Comparison of ENCODE assay signal across 20 cellular contexts in genomic region chr7:78306631-78307030, GRCh38.
DNase-seq lines count a peak whose midpoint lies in the region; ATAC-seq, FAIRE-seq and TF ChIP-seq lines count a peak whose summit lies in the region.
"Had no signal": no experiment of that assay in that cellular context is flagged by ENCODE, and none has a peak within 500 bp of the region (broad histone marks: within the 10 kb centered on the region; RNA-seq: fewer than 3 reads in every experiment).

No MANE protein-coding gene starts in this region.

- no peaks in the 10 kb centered on the region for H3K4me1 ChIP-seq in A549
- no peaks in the 10 kb centered on the region for H3K4me1 ChIP-seq in IMR-90 (ENCODE audit: control insufficient read depth, insufficient read depth, low read length)
- H3K4me1 ChIP-seq in K562 (replicated peaks in 1 of 2; ENCODE audit: control insufficient read depth in 2 of 2, insufficient read depth in 2 of 2, low read length in 2 of 2), result no peaks in the 10 kb centered on the region
- H3K4me1 ChIP-seq: BLaER1 treated with 17β-estradiol and CSF1 and Interleukin-3, amounts not matched to agents 10 nM and 100 nM; Caco-2 had no signal

- no peak for TF ChIP-seq POLR2A in A549 (IDR thresholded peaks at IDR 0.05; ENCODE audit: low read length)
- TF ChIP-seq POLR2A in IMR-90 (IDR thresholded peaks at IDR 0.05; ENCODE audit: low read depth, low read length), result no peak
- no peak for TF ChIP-seq POLR2A in K562 (conservative IDR thresholded peaks at IDR 0.05)

- WGBS in A549 (ENCODE audit: missing lambda C conversion rate), result 54% methylated on average over 1 of the region's 1 CpG
- WGBS in IMR-90 (ENCODE audit: extremely low coverage in 2 of 2, insufficient read length in 1 of 2), 2 experiments, result no CpG with 5 or more reads among the region's 1 CpG
- 0% methylated on average over 1 of the region's 1 CpG for WGBS in K562 (ENCODE audit: insufficient coverage, low coverage, missing lambda C conversion rate)

- H3K4ac ChIP-seq in IMR-90 (ENCODE audit: low read depth, low read length), result no peak overlapping the region

- H4K5ac ChIP-seq in IMR-90 (ENCODE audit: low read depth, low read length), result no peak overlapping the region

- H2AK9ac ChIP-seq in IMR-90 (replicated peaks; ENCODE audit: low read depth, low read length, poor library complexity), result no peak overlapping the region

- CTCF ChIA-PET in A549 (lab: Yijun Ruan, JAX), result no interaction called here
- CTCF ChIA-PET in IMR-90 (lab: Yijun Ruan, JAX), result interaction anchor here (0.6 kb wide), 1 partner anchor 11 kb away, joined by 3 read pairs; no protein-coding TSS in a partner anchor
- CTCF ChIA-PET in K562 (lab: Yijun Ruan, JAX; ENCODE audit: low intra/inter-chr PET ratio), result no interaction called here

- H2BK15ac ChIP-seq in IMR-90 (ENCODE audit: low read depth, low read length), result no peak overlapping the region

- ATAC-seq in A549 (no peak), IMR-90 (ENCODE audit: low read depth) (no peak), K562 (no peak)
- ATAC-seq: CD8-positive, alpha-beta T cell had no signal

- H3K4me3 ChIP-seq in A549 (no peak overlapping the region), IMR-90 (ENCODE audit: insufficient read depth, low read depth, low read length) (no peak overlapping the region), K562 (no peak overlapping the region)
- H3K4me3 ChIP-seq: BLaER1 treated with 17β-estradiol and CSF1 and Interleukin-3, amounts not matched to agents 10 nM and 100 nM had no signal

- no TSS peak for BruUV-seq in IMR-90 (replicated peaks; lab: Mats Ljungman, UMichigan)
- no TSS peak for BruUV-seq in K562 (replicated peaks; lab: Mats Ljungman, UMichigan)

- H3K27me3 ChIP-seq in IMR-90 (ENCODE audit: control insufficient read depth, insufficient read depth, low read length), result no peaks in the 10 kb centered on the region
- no peaks in the 10 kb centered on the region for H3K27me3 ChIP-seq in K562 (ENCODE audit: control insufficient read depth in 2 of 2, insufficient read depth in 2 of 2, low read length in 2 of 2)
- H3K27me3 ChIP-seq: BLaER1 treated with 17β-estradiol and CSF1 and Interleukin-3, amounts not matched to agents 10 nM and 100 nM had no signal

- no peaks in the 10 kb centered on the region for H3K9me3 ChIP-seq in A549
- H3K9me3 ChIP-seq in IMR-90 (ENCODE audit: control insufficient read depth, insufficient read depth, low read length), result no peaks in the 10 kb centered on the region
- H3K9me3 ChIP-seq in K562 (replicated peaks; ENCODE audit: control insufficient read depth, insufficient read depth, low read depth, low read length), result no peaks in the 10 kb centered on the region
- H3K9me3 ChIP-seq: BLaER1 treated with 17β-estradiol and CSF1 and Interleukin-3, amounts not matched to agents 10 nM and 100 nM; Caco-2 had no signal

- H4K20me1 ChIP-seq in IMR-90 (ENCODE audit: insufficient read depth, low read length), result no peaks in the 10 kb centered on the region
- no peaks in the 10 kb centered on the region for H4K20me1 ChIP-seq in K562 (replicated peaks; ENCODE audit: control insufficient read depth, insufficient read depth, low read length)
- H4K20me1 ChIP-seq: BLaER1 treated with 17β-estradiol and CSF1 and Interleukin-3, amounts not matched to agents 10 nM and 100 nM had no signal

- intact Hi-C loops in IMR-90 (cut with micrococcal nuclease) (no loop called here), K562 (cut with micrococcal nuclease) (no loop called here)

- no peak for DNase-seq in A549 (ENCODE audit: low read depth in 1 of 2, low spot score in 1 of 2)
- DNase-seq in IMR-90, result no peak
- no peak for DNase-seq in K562 (ENCODE audit: extremely low read depth in 1 of 4, low spot score in 3 of 4)
- DNase-seq in NCI-H1092 treated with DMSO at 0.1 percent for 48 hours (lab: John Stamatoyannopoulos, UW), result no peak
- DNase-seq in amygdala (lab: John Stamatoyannopoulos, UW), result no peak
- DNase-seq in HPDE6-E6E7 (ENCODE audit: extremely low spot score), result no peak
- DNase-seq: 8988T; AML-193; Caco-2; Calu3; CD4-positive, alpha-beta T cell; CD8-positive, alpha-beta T cell; GF-D8 had no signal

- POLR2A ChIA-PET in A549 (lab: Yijun Ruan, JAX), result no interaction called here
- POLR2A ChIA-PET in IMR-90 (lab: Charles Lee; ENCODE audit: unreplicated experiment), result no interaction called here
- POLR2A ChIA-PET in K562 (lab: Yijun Ruan, JAX), result no interaction called here

- H4K91ac ChIP-seq in IMR-90 (ENCODE audit: insufficient read depth, low read depth, low read length), result no peak overlapping the region

- no peak overlapping the region for H2BK5ac ChIP-seq in IMR-90 (ENCODE audit: low read depth, low read length, poor library complexity, severe bottlenecking)

- no peaks in the 10 kb centered on the region for H3K79me2 ChIP-seq in K562 (ENCODE audit: control insufficient read depth, insufficient read depth, low read length)

- H3K36me3 ChIP-seq in IMR-90 (ENCODE audit: control insufficient read depth, insufficient read depth, low read length), result no peaks in the 10 kb centered on the region
- no peaks in the 10 kb centered on the region for H3K36me3 ChIP-seq in K562 (ENCODE audit: control insufficient read depth, insufficient read depth, low read length)
- H3K36me3 ChIP-seq: BLaER1 treated with 17β-estradiol and CSF1 and Interleukin-3, amounts not matched to agents 10 nM and 100 nM had no signal

- in situ Hi-C loops in IMR-90 (cut with MboI; ENCODE audit: low sequenced_read_pairs), result no loop called here
- in situ Hi-C loops in K562 (cut with MboI), result no loop called here

- H3K79me1 ChIP-seq in IMR-90 (ENCODE audit: low read depth in 1 of 2, low read length in 2 of 2), result no peaks in the 10 kb centered on the region; a peak in 1 of 4 replicates

- dilution Hi-C loops in IMR-90 (cut with HindIII; ENCODE audit: low sequenced_read_pairs, unreplicated experiment), result no loop called here

- TF ChIP-seq RAD21 in A549 (conservative IDR thresholded peaks at IDR 0.05 in 1 of 2, IDR thresholded peaks at IDR 0.05 in 1 of 2), result no peak
- TF ChIP-seq RAD21 in IMR-90 (IDR thresholded peaks at IDR 0.05; ENCODE audit: low read length), result no peak
- TF ChIP-seq RAD21 in K562 (CRISPR knock-in tag; conservative IDR thresholded peaks at IDR 0.05 in 1 of 2, IDR thresholded peaks at IDR 0.05 in 1 of 2), result no peak

- H2AFZ ChIP-seq in IMR-90 (replicated peaks; ENCODE audit: low read length, poor library complexity) (no peak overlapping the region), K562 (ENCODE audit: low read depth, low read length) (no peak overlapping the region)

- H3K9ac ChIP-seq in IMR-90 (ENCODE audit: low read depth, low read length), result no peak overlapping the region
- H3K9ac ChIP-seq in K562 (ENCODE audit: insufficient read depth in 1 of 2, low read depth in 2 of 2, low read length in 2 of 2), result no peak overlapping the region
- H3K9ac ChIP-seq: BLaER1 treated with 17β-estradiol and CSF1 and Interleukin-3, amounts not matched to agents 10 nM and 100 nM had no signal

- no peak overlapping the region for H3K56ac ChIP-seq in IMR-90 (ENCODE audit: extremely low read depth, insufficient read depth, low read length)

- no peak overlapping the region for H3K18ac ChIP-seq in IMR-90 (ENCODE audit: low read depth, low read length)

- no peak overlapping the region for H2AK5ac ChIP-seq in IMR-90 (ENCODE audit: low read depth, low read length)

- H4K8ac ChIP-seq in IMR-90 (ENCODE audit: low read depth in 2 of 2, low read length in 2 of 2), result no peak overlapping the region

- TF ChIP-seq EP300 in A549 (IDR thresholded peaks at IDR 0.05) (no peak), K562 (IDR thresholded peaks at IDR 0.05; ENCODE audit: low read length) (no peak)

- H2BK120ac ChIP-seq in IMR-90 (ENCODE audit: low read depth, low read length), result no peak overlapping the region

- TF ChIP-seq CTCF in A549 (IDR thresholded peaks at IDR 0.05) (no peak), IMR-90 (conservative IDR thresholded peaks at IDR 0.05; ENCODE audit: low read depth, low read length) (no peak), K562 (IDR thresholded peaks at IDR 0.05 in 2 of 3, conservative IDR thresholded peaks at IDR 0.05 in 1 of 3; ENCODE audit: insufficient read depth in 2 of 3, low read depth in 1 of 3, low read length in 3 of 3) (no peak)

- H3K4me2 ChIP-seq in A549 (no peak overlapping the region), IMR-90 (ENCODE audit: low read depth, low read length) (no peak overlapping the region), K562 (ENCODE audit: insufficient read depth, low read length) (no peak overlapping the region)
- H3K4me2 ChIP-seq: BLaER1 treated with 17β-estradiol and CSF1 and Interleukin-3, amounts not matched to agents 10 nM and 100 nM had no signal

- H3K23ac ChIP-seq in IMR-90 (ENCODE audit: low read depth, low read length), result no peak overlapping the region

- no peak for FAIRE-seq in A549 (lab: Jason Lieb, UNC)
- FAIRE-seq in K562 (lab: Jason Lieb, UNC), result no peak
- FAIRE-seq: A204.1, D721Med, G401.6, GM12891, GM19239 had no signal

- H3K9me1 ChIP-seq in IMR-90 (ENCODE audit: insufficient read depth, low read length) (peaks cover 3% of the 10 kb centered on the region), K562 (ENCODE audit: control insufficient read depth, insufficient read depth, low read length) (no peaks in the 10 kb centered on the region)

- no peak overlapping the region for H3K14ac ChIP-seq in IMR-90 (replicated peaks; ENCODE audit: low read depth, low read length)

- H2BK20ac ChIP-seq in IMR-90 (ENCODE audit: low read depth, low read length), result no peak overlapping the region

- H3K27ac ChIP-seq in A549 (no peak overlapping the region), IMR-90 (ENCODE audit: insufficient read depth, low read length) (no peak overlapping the region), K562 (ENCODE audit: extremely low read depth, low read depth, low read length) (no peak overlapping the region)
- H3K27ac ChIP-seq: BLaER1 treated with 17β-estradiol and CSF1 and Interleukin-3, amounts not matched to agents 10 nM and 100 nM; C4-2B had no signal

TF ChIP-seq in A549, 52 proteins besides CTCF, POLR2A, EP300 and RAD21:
- TF ChIP-seq RCOR1 (IDR thresholded peaks at IDR 0.05; ENCODE audit: low read depth, low read length) (no peak), MAFK (IDR thresholded peaks at IDR 0.05; ENCODE audit: partially characterized antibody) (peak; percentile 94)

TF ChIP-seq in IMR-90, 13 proteins besides CTCF, POLR2A, EP300 and RAD21:
- TF ChIP-seq MAFK (IDR thresholded peaks at IDR 0.05; ENCODE audit: low read depth, low read length), result peak; percentile 98
- no peak for TF ChIP-seq BHLHE40 (IDR thresholded peaks at IDR 0.05; ENCODE audit: low read depth, low read length)
TF ChIP-seq in IMR-90: peak in this region for 1.

TF ChIP-seq in K562, 482 proteins besides CTCF, POLR2A, EP300 and RAD21 (continues in another document):
- TF ChIP-seq ZNF232 (CRISPR knock-in tag; IDR thresholded peaks at IDR 0.05) (no peak), FOXK1 (CRISPR knock-in tag; IDR thresholded peaks at IDR 0.05; ENCODE audit: borderline replicate concordance) (no peak)

Comparison
In these comparisons a context has a peak if more than half of its experiments do, and no peak if none do; other contexts are left out.
1. Of the 35 proteins assayed by ChIP-seq in both K562 and A549: peak only in K562: none; only in A549: none; in both: MAFK; in neither: 34.